Comparison of ENCODE assay signal across 11 cellular contexts in the genomic region with DNA sequence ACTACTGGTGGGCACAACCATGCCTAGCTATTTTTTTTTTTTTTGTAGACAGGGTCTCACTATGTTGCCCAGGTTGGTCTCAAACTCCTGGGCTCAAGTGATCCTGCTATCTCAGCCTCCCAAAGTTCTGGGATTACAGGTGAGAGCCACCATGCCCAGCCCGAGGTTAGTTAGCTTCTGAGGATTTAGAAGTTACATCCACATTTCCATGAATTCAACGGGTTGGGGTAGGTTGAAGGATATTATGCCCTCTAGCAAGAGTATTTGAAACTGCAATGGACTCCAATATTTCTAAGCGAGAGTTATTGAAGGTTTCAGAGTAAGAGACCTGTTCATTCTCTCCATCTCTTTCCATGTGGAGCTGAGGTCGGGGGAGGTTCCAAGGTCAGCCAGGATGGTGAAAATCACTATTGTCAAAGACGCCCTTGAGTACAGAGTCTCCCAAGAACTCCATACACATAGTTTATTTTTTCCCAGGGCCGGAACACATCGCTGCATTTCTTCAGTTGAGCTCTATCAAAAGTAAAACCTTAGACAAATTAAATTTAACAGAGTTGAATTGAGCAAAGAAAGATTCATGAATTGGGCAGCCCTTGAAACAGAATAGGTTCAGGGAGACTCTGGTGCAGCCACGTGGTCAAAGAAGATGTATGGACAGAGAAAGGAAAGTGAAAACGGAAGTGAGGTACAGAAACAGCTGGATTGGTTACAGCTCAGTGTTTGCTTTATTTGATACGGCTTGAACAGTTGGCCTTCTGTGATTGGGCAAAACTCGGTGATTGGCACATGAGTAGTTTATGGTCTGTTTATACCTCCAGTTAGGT. TPM values are rescaled to one million over a fixed set of nuclear protein-coding genes. Genes with fewer than 3 reads are reported as not detected.
A peak's percentile ranks its signal among the peaks of the same experiment; 100 is the strongest.
DNase-seq lines count a peak whose midpoint lies in the region; ATAC-seq and TF ChIP-seq lines count a peak whose summit lies in the region.
"Had no signal": no experiment of that assay in that cellular context is flagged by ENCODE, and none has a peak within 500 bp of the region (broad histone marks: within the 10 kb centered on the region; RNA-seq: fewer than 3 reads in every experiment).

No MANE protein-coding gene starts in this region.

- no peak overlapping the region for H3K4me3 ChIP-seq in RWPE2 (ENCODE audit: severe bottlenecking)
- H3K4me3 ChIP-seq in testis, result no peak overlapping the region
- no peak overlapping the region for H3K4me3 ChIP-seq in aorta (ENCODE audit: low read length in 2 of 2)
- H3K4me3 ChIP-seq: neural progenitor cell had no signal

- ATAC-seq in RWPE2 (ENCODE audit: low read depth), result peak; percentile 35; the same call in 1 of the 3 replicates
- ATAC-seq in left lobe of liver, result peak; percentile 62
- ATAC-seq in GM21423 (IDR thresholded peaks at IDR 0.05; ENCODE audit: unreplicated experiment), result no peak
- no peak for ATAC-seq in aorta (ENCODE audit: low FRiP score)
- ATAC-seq: activated T-cell treated with anti-CD3 and anti-CD28 coated beads, Interleukin-2, amount 50 U/mL, for 4 hours had no signal

- H3K27ac ChIP-seq in RWPE2 (ENCODE audit: poor library complexity, severe bottlenecking), result peak overlapping the region; percentile 21
- H3K27ac ChIP-seq in testis, result no peak overlapping the region
- no peak overlapping the region for H3K27ac ChIP-seq in aorta (ENCODE audit: low read depth in 1 of 2, low read length in 2 of 2)
- H3K27ac ChIP-seq: neural progenitor cell had no signal

- no peak for TF ChIP-seq CTCF in RWPE2 (IDR thresholded peaks at IDR 0.05; ENCODE audit: poor library complexity, severe bottlenecking)
- peak in 1 of 3 experiments; percentile 18 for TF ChIP-seq CTCF in testis (IDR thresholded peaks at IDR 0.05)

- H3K9me3 ChIP-seq in RWPE2 (ENCODE audit: severe bottlenecking), result no peaks in the 10 kb centered on the region
- no peaks in the 10 kb centered on the region for H3K9me3 ChIP-seq in testis
- H3K9me3 ChIP-seq in aorta (ENCODE audit: control insufficient read depth, low read length), result peaks cover 2% of the 10 kb centered on the region

- intact Hi-C loops in testis (cut with DNase I; ENCODE audit: low total_unique reads) (no loop called here), aorta (cut with DNase I) (loop anchor here in 1 of 2 donors (5.0 kb wide), 1 partner anchor 78 kb away; no protein-coding TSS in a partner anchor)

- TF ChIP-seq POLR2A in testis (IDR thresholded peaks at IDR 0.05), result no peak

- WGBS in testis, 2 donors, result 69 to 75% methylated on average over 11 of the region's 11 CpGs
- 69 to 72% methylated on average over 11 of the region's 11 CpGs for WGBS in aorta, 2 donors

- DNase-seq in DMS53 treated with DMSO at 0.1 percent for 48 hours (lab: John Stamatoyannopoulos, UW; ENCODE audit: unreplicated experiment) (peak; percentile 69), HT1080 (ENCODE audit: low read depth) (peak; percentile 49), RWPE2 (ENCODE audit: low spot score) (peak; percentile 15), left lobe of liver (ENCODE audit: low spot score) (no peak), testis (no peak), aorta (no peak)
- no peak for DNase-seq in activated effector memory CD4-positive, alpha-beta T cell treated with Interleukin-2 at 50 U/mL for 16 hours
- DNase-seq: activated T-cell treated with anti-CD3 and anti-CD28 coated beads, Interleukin-2, amount 50 U/mL, for 4 hours; NCI-H1436 had no signal

- H3K27me3 ChIP-seq in RWPE2 (ENCODE audit: insufficient read depth, poor library complexity, severe bottlenecking) (no peaks in the 10 kb centered on the region), testis (no peaks in the 10 kb centered on the region), aorta (ENCODE audit: control insufficient read depth in 1 of 2, insufficient read depth in 2 of 2, low read length in 1 of 2) (no peaks in the 10 kb centered on the region)
- H3K27me3 ChIP-seq: neural progenitor cell had no signal

- H3K4me1 ChIP-seq in RWPE2 (ENCODE audit: insufficient read depth, poor library complexity, severe bottlenecking) (peaks cover 27% of the 10 kb centered on the region), testis (no peaks in the 10 kb centered on the region), aorta (ENCODE audit: control insufficient read depth in 1 of 2, insufficient read depth in 2 of 2, low read length in 2 of 2) (no peaks in the 10 kb centered on the region)
- H3K4me1 ChIP-seq: neural progenitor cell had no signal

- H3K36me3 ChIP-seq in RWPE2 (ENCODE audit: low read depth) (no peaks in the 10 kb centered on the region), testis (ENCODE audit: low read depth, missing control alignments) (no peaks in the 10 kb centered on the region), aorta (ENCODE audit: control insufficient read depth in 1 of 2, insufficient read depth in 2 of 2, low read length in 1 of 2) (no peaks in the 10 kb centered on the region)
- H3K36me3 ChIP-seq: neural progenitor cell had no signal

RNA-seq across cellular contexts. Expression of a gene that starts 19.0 kb away (rescaled TPM):
- total RNA-seq in HT1080 (2014; rRNA removed; shearing (Covaris generic)), result 22.0 and 29.0 TPM in 2 replicates
- polyA plus RNA-seq in HT1080 (2015; cell fraction: cytosol; rRNA removed), result 17.0 and 19.3 TPM in 2 replicates
- polyA plus RNA-seq in HT1080 (2015; cell fraction: nucleus; rRNA removed), result 25.6 and 28.6 TPM in 2 replicates
- 16.2 TPM for total RNA-seq in left lobe of liver
- total RNA-seq in testis, result 10 to 100 TPM; 15.7 to 24.6 TPM
- polyA plus RNA-seq in testis (ENCODE audit: insufficient read depth, low read depth, low replicate concordance), result 8.5 TPM
- total RNA-seq in aorta, result 10 to 100 TPM; 71.5 to 88.9 TPM
- polyA plus RNA-seq in aorta, result 10 to 100 TPM; 15.7 to 19.1 TPM

RNA-seq across cellular contexts. Expression of a gene that starts 27.3 kb away (rescaled TPM):
- 17.2 and 24.6 TPM in 2 replicates for total RNA-seq in HT1080 (2014; rRNA removed; shearing (Covaris generic))
- polyA plus RNA-seq in HT1080 (2015; cell fraction: cytosol; rRNA removed), result 18.5 and 22.9 TPM in 2 replicates
- polyA plus RNA-seq in HT1080 (2015; cell fraction: nucleus; rRNA removed), result 13.5 and 18.7 TPM in 2 replicates
- total RNA-seq in left lobe of liver (8.4 TPM), testis (10 to 100 TPM; 42.0 to 53.6 TPM), aorta (10 to 100 TPM; 18.7 to 19.2 TPM)
- polyA plus RNA-seq in testis (ENCODE audit: insufficient read depth, low read depth, low replicate concordance) (58.4 TPM), aorta (10 to 100 TPM; 12.2 to 16.8 TPM)

Comparison
In these comparisons a context has a peak if more than half of its experiments do, and no peak if none do; other contexts are left out.
1. DNase-seq: peak in DMS53 treated with DMSO at 0.1 percent for 48 hours (single experiment), HT1080 (single experiment) and RWPE2 (single experiment); none in left lobe of liver (single experiment), testis (single experiment), activated effector memory CD4-positive, alpha-beta T cell treated with Interleukin-2 at 50 U/mL for 16 hours (single experiment) and aorta (0 of 2).
2. ATAC-seq: peak in RWPE2 (single experiment) and left lobe of liver (single experiment); none in GM21423 (single experiment) and aorta (single experiment).